ENCODE assay signal across 29 cellular contexts in the genomic region with DNA sequence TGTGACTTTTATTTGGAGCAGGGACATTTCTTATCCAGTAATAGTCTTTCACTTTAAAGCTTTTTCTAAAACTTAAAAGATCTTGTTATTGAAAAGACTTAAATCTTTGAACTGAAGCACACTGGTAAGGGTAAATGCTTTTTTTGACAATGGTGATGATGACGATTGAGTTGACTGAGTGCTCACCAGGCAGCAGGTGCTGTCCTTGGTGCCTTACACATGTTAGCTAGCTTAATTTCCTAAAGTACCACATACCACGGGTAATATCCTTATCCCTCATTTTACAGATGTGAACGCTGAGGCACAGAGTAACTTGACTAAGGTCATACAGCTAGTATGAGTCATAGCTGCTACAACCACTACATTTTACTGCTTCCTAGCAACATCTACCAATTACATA.
"Had no signal": no experiment of that assay in that cellular context is flagged by ENCODE, and none has a peak within 500 bp of the region (broad histone marks: within the 10 kb centered on the region; RNA-seq: fewer than 3 reads in every experiment).

No MANE protein-coding gene starts in this region.

- H3K9me3 Mint-ChIP-seq: activated CD4-positive, alpha-beta memory T cell treated with anti-CD3 and anti-CD28 coated beads for 36 hours; activated CD4-positive, alpha-beta T cell treated with anti-CD3 and anti-CD28 coated beads, Interleukin-2, amount 10 ng/mL, durations not matched to agents 24 days and 14 days; activated naive CD4-positive, alpha-beta T cell treated with anti-CD3 and anti-CD28 coated beads, Interleukin-2, amount 10 ng/mL, durations not matched to agents 7 days and 5 days; activated naive CD4-positive, alpha-beta T cell treated with anti-CD3 and anti-CD28 coated beads, Interleukin-2, amount 50 U/mL, for 72 hours; activated naive CD8-positive, alpha-beta T cell treated with anti-CD3 and anti-CD28 coated beads, Interleukin-2, amount 10 ng/mL, durations not matched to agents 7 days and 5 days; activated T-cell treated with anti-CD3 and anti-CD28 coated beads, Interleukin-2, amount 50 U/mL, for 72 hours; central memory CD8-positive, alpha-beta T cell; dendritic cell treated with granulocyte-macrophage colony-stimulating factor and Interleukin-4, amounts not matched to agents 40 ng/mL and 50 ng/mL, for 4 days; endodermal cell had no signal

- H3K27me3 Mint-ChIP-seq: activated CD4-positive, alpha-beta memory T cell treated with anti-CD3 and anti-CD28 coated beads for 36 hours; activated CD4-positive, alpha-beta T cell treated with anti-CD3 and anti-CD28 coated beads, Interleukin-2, amount 10 ng/mL, durations not matched to agents 24 days and 14 days; activated CD8-positive, alpha-beta memory T cell treated with anti-CD3 and anti-CD28 coated beads, Interleukin-2, amount 10 ng/mL, durations not matched to agents 7 days and 5 days; activated naive CD4-positive, alpha-beta T cell treated with anti-CD3 and anti-CD28 coated beads, Interleukin-2, amount 10 ng/mL, durations not matched to agents 7 days and 5 days; activated naive CD8-positive, alpha-beta T cell treated with anti-CD3 and anti-CD28 coated beads, Interleukin-2, amount 10 ng/mL, durations not matched to agents 7 days and 5 days; dendritic cell treated with granulocyte-macrophage colony-stimulating factor and Interleukin-4, amounts not matched to agents 40 ng/mL and 50 ng/mL, for 4 days had no signal

- H3K4me1 ChIP-seq: heart left ventricle had no signal

- H3K27ac Mint-ChIP-seq: activated CD4-positive, alpha-beta memory T cell treated with anti-CD3 and anti-CD28 coated beads for 36 hours; activated CD4-positive, alpha-beta T cell treated with anti-CD3 and anti-CD28 coated beads for 36 hours; activated CD4-positive, alpha-beta T cell treated with anti-CD3 and anti-CD28 coated beads, Interleukin-2, amount 10 ng/mL, durations not matched to agents 24 days and 14 days; activated CD8-positive, alpha-beta memory T cell treated with anti-CD3 and anti-CD28 coated beads, Interleukin-2, amount 10 ng/mL, durations not matched to agents 7 days and 5 days; activated CD8-positive, alpha-beta T cell treated with anti-CD3 and anti-CD28 coated beads, Interleukin-2, amount 10 ng/mL, durations not matched to agents 7 days and 5 days; activated naive CD4-positive, alpha-beta T cell treated with anti-CD3 and anti-CD28 coated beads, Interleukin-2, amount 10 ng/mL, durations not matched to agents 7 days and 5 days; activated naive CD4-positive, alpha-beta T cell treated with anti-CD3 and anti-CD28 coated beads, Interleukin-2, amount 50 U/mL, for 72 hours; activated naive CD8-positive, alpha-beta T cell treated with anti-CD3 and anti-CD28 coated beads, Interleukin-2, amount 10 ng/mL, durations not matched to agents 7 days and 5 days; activated T-cell treated with anti-CD3 and anti-CD28 coated beads, Interleukin-2, amount 50 U/mL, for 72 hours; dendritic cell treated with granulocyte-macrophage colony-stimulating factor and Interleukin-4, amounts not matched to agents 40 ng/mL and 50 ng/mL, for 4 days; endodermal cell had no signal

- H3K4me3 Mint-ChIP-seq: activated CD4-positive, alpha-beta memory T cell treated with anti-CD3 and anti-CD28 coated beads for 36 hours; activated CD4-positive, alpha-beta T cell treated with anti-CD3 and anti-CD28 coated beads for 36 hours; activated CD4-positive, alpha-beta T cell treated with anti-CD3 and anti-CD28 coated beads, Interleukin-2, amount 10 ng/mL, durations not matched to agents 24 days and 14 days; activated CD8-positive, alpha-beta memory T cell treated with anti-CD3 and anti-CD28 coated beads, Interleukin-2, amount 10 ng/mL, durations not matched to agents 7 days and 5 days; activated CD8-positive, alpha-beta T cell treated with anti-CD3 and anti-CD28 coated beads, Interleukin-2, amount 10 ng/mL, durations not matched to agents 7 days and 5 days; activated naive CD4-positive, alpha-beta T cell treated with anti-CD3 and anti-CD28 coated beads, Interleukin-2, amount 10 ng/mL, durations not matched to agents 7 days and 5 days; activated naive CD8-positive, alpha-beta T cell treated with anti-CD3 and anti-CD28 coated beads, Interleukin-2, amount 10 ng/mL, durations not matched to agents 7 days and 5 days; activated T-cell treated with anti-CD3 and anti-CD28 coated beads, Interleukin-2, amount 50 U/mL, for 72 hours; central memory CD8-positive, alpha-beta T cell; dendritic cell treated with granulocyte-macrophage colony-stimulating factor and Interleukin-4, amounts not matched to agents 40 ng/mL and 50 ng/mL, for 4 days; endodermal cell had no signal

- H3K36me3 Mint-ChIP-seq: activated CD4-positive, alpha-beta memory T cell treated with anti-CD3 and anti-CD28 coated beads for 36 hours; activated CD8-positive, alpha-beta memory T cell treated with anti-CD3 and anti-CD28 coated beads, Interleukin-2, amount 10 ng/mL, durations not matched to agents 7 days and 5 days; activated naive CD4-positive, alpha-beta T cell treated with anti-CD3 and anti-CD28 coated beads, Interleukin-2, amount 10 ng/mL, durations not matched to agents 7 days and 5 days; activated naive CD4-positive, alpha-beta T cell treated with anti-CD3 and anti-CD28 coated beads, Interleukin-2, amount 50 U/mL, for 72 hours; activated naive CD8-positive, alpha-beta T cell treated with anti-CD3 and anti-CD28 coated beads, Interleukin-2, amount 10 ng/mL, durations not matched to agents 7 days and 5 days had no signal

- H3K4me3 ChIP-seq: coronary artery, dorsolateral prefrontal cortex, heart left ventricle had no signal

- H3K4me1 Mint-ChIP-seq: activated CD4-positive, alpha-beta T cell treated with anti-CD3 and anti-CD28 coated beads for 36 hours; activated CD4-positive, alpha-beta T cell treated with anti-CD3 and anti-CD28 coated beads, Interleukin-2, amount 10 ng/mL, durations not matched to agents 24 days and 14 days; activated CD8-positive, alpha-beta memory T cell treated with anti-CD3 and anti-CD28 coated beads, Interleukin-2, amount 10 ng/mL, durations not matched to agents 7 days and 5 days; activated naive CD4-positive, alpha-beta T cell treated with anti-CD3 and anti-CD28 coated beads, Interleukin-2, amount 10 ng/mL, durations not matched to agents 7 days and 5 days; activated naive CD8-positive, alpha-beta T cell treated with anti-CD3 and anti-CD28 coated beads, Interleukin-2, amount 10 ng/mL, durations not matched to agents 7 days and 5 days; central memory CD8-positive, alpha-beta T cell; endodermal cell had no signal

- H3K27ac ChIP-seq: brain microvascular endothelial cell, coronary artery, dorsolateral prefrontal cortex, heart left ventricle had no signal

- H3K27me3 ChIP-seq: brain microvascular endothelial cell had no signal

- ATAC-seq: activated CD4-positive, alpha-beta T cell treated with anti-CD3 and anti-CD28 coated beads for 36 hours; activated CD8-positive, alpha-beta memory T cell treated with anti-CD3 and anti-CD28 coated beads, Interleukin-2, amount 10 ng/mL, durations not matched to agents 7 days and 5 days; activated CD8-positive, alpha-beta T cell treated with anti-CD3 and anti-CD28 coated beads, Interleukin-2, amount 10 ng/mL, durations not matched to agents 7 days and 5 days; activated naive CD4-positive, alpha-beta T cell treated with anti-CD3 and anti-CD28 coated beads, Interleukin-2, amount 50 U/mL, for 72 hours; activated T-cell treated with anti-CD3 and anti-CD28 coated beads, Interleukin-2, amount 50 U/mL, for 72 hours; esophagus mucosa; heart left ventricle had no signal

- H3K9me3 ChIP-seq: heart left ventricle had no signal

- DNase-seq: activated CD4-positive, alpha-beta memory T cell treated with anti-CD3 and anti-CD28 coated beads for 36 hours; activated CD4-positive, alpha-beta T cell treated with anti-CD3 and anti-CD28 coated beads for 36 hours; activated CD4-positive, alpha-beta T cell treated with anti-CD3 and anti-CD28 coated beads, Interleukin-2, amount 10 ng/mL, durations not matched to agents 24 days and 14 days; activated CD4-positive, CD25-positive, alpha-beta regulatory T cell; activated CD4-positive, CD25-positive, alpha-beta regulatory T cell treated with anti-CD3 and anti-CD28 coated beads, Interleukin-2, amount 50 U/mL, for 72 hours; activated CD8-positive, alpha-beta memory T cell treated with anti-CD3 and anti-CD28 coated beads, Interleukin-2, amount 10 ng/mL, durations not matched to agents 7 days and 5 days; activated CD8-positive, alpha-beta memory T cell treated with anti-CD3 and anti-CD28 coated beads, Interleukin-2, amount 50 U/mL, for 4 hours; activated CD8-positive, alpha-beta T cell treated with anti-CD3 and anti-CD28 coated beads, Interleukin-2, amount 10 ng/mL, durations not matched to agents 7 days and 5 days; activated gamma-delta T cell; activated naive CD4-positive, alpha-beta T cell; activated naive CD4-positive, alpha-beta T cell treated with anti-CD3 and anti-CD28 coated beads, Interleukin-2, amount 10 ng/mL, durations not matched to agents 7 days and 5 days; activated naive CD8-positive, alpha-beta T cell treated with anti-CD3 and anti-CD28 coated beads, Interleukin-2, amount 10 ng/mL, durations not matched to agents 7 days and 5 days; activated T-cell treated with anti-CD3 and anti-CD28 coated beads, Interleukin-2, amount 50 U/mL, for 1 hour; activated T-cell treated with anti-CD3 and anti-CD28 coated beads, Interleukin-2, amount 50 U/mL, for 72 hours; amniotic stem cell; anterior cingulate cortex; brain microvascular endothelial cell; dorsolateral prefrontal cortex; effector memory CD4-positive, alpha-beta T cell; endodermal cell; foreskin fibroblast; glutamatergic neuron; heart left ventricle; hypothalamus had no signal

- H3K36me3 ChIP-seq: brain microvascular endothelial cell, heart left ventricle had no signal
